8 cellular contexts compared by ENCODE assay signal in genomic region chr9:81522721-81523551, GRCh38.
DNase-seq lines count a peak whose midpoint lies in the region; TF ChIP-seq lines count a peak whose summit lies in the region.

No MANE protein-coding gene starts in this region.

- H3K27me3 ChIP-seq in BLaER1 treated with 17β-estradiol and CSF1 and Interleukin-3, amounts not matched to agents 10 nM and 100 nM = no peaks in the 10 kb centered on the region
- no peaks in the 10 kb centered on the region for H3K27me3 ChIP-seq in subcutaneous abdominal adipose tissue (ENCODE audit: control insufficient read depth in 5 of 5, insufficient read depth in 4 of 5, low read length in 5 of 5)

- H3K27ac ChIP-seq in BLaER1 treated with 17β-estradiol and CSF1 and Interleukin-3, amounts not matched to agents 10 nM and 100 nM = no peak overlapping the region
- H3K27ac ChIP-seq in subcutaneous abdominal adipose tissue (ENCODE audit: low read depth, low read length) = no peak overlapping the region

- no peak overlapping the region for H3K4me3 ChIP-seq in BLaER1 treated with 17β-estradiol and CSF1 and Interleukin-3, amounts not matched to agents 10 nM and 100 nM
- H3K4me3 ChIP-seq in astrocyte of the spinal cord (ENCODE audit: low read depth, low read length) (no peak overlapping the region), subcutaneous abdominal adipose tissue (ENCODE audit: low read depth in 1 of 5, low read length in 5 of 5) (peak overlapping the region in 3 of 5 donors; percentile 1 to 40 (median 23))

- TF ChIP-seq CTCF in astrocyte of the spinal cord (IDR thresholded peaks at IDR 0.05; ENCODE audit: low read depth, low read length) (peak; percentile 65), GM13977 (IDR thresholded peaks at IDR 0.05; ENCODE audit: extremely low read depth, insufficient read depth, missing control alignments) (no peak)

- H4K20me1 ChIP-seq in BLaER1 treated with 17β-estradiol and CSF1 and Interleukin-3, amounts not matched to agents 10 nM and 100 nM = no peaks in the 10 kb centered on the region

- DNase-seq in H4 (ENCODE audit: low spot score) = peak; percentile 72
- peak; percentile 40 for DNase-seq in NCI-H1436 (lab: John Stamatoyannopoulos, UW)
- peak; percentile 71 for DNase-seq in astrocyte of the spinal cord (ENCODE audit: low read depth, low spot score)
- peak; percentile 61 for DNase-seq in inferior parietal cortex (ENCODE audit: extremely low spot score)
- DNase-seq in T-helper 9 cell = no peak
- DNase-seq in GM13977 (ENCODE audit: low spot score) = no peak

- H3K4me2 ChIP-seq in BLaER1 treated with 17β-estradiol and CSF1 and Interleukin-3, amounts not matched to agents 10 nM and 100 nM = peak overlapping the region in 9 of 11 experiments; percentile 11 to 47 (median 27); a peak in 13 of 22 replicates

- H3K9me3 ChIP-seq in BLaER1 treated with 17β-estradiol and CSF1 and Interleukin-3, amounts not matched to agents 10 nM and 100 nM (replicated peaks in 1 of 11) = no peaks in the 10 kb centered on the region; a peak in 1 of 22 replicates
- H3K9me3 ChIP-seq in subcutaneous abdominal adipose tissue (ENCODE audit: control insufficient read depth in 5 of 5, low read length in 5 of 5) = no peaks in the 10 kb centered on the region

- no peaks in the 10 kb centered on the region for H3K36me3 ChIP-seq in BLaER1 treated with 17β-estradiol and CSF1 and Interleukin-3, amounts not matched to agents 10 nM and 100 nM
- H3K36me3 ChIP-seq in subcutaneous abdominal adipose tissue (ENCODE audit: control insufficient read depth in 5 of 5, insufficient read depth in 5 of 5, low read length in 5 of 5) = no peaks in the 10 kb centered on the region

- H3K9ac ChIP-seq in BLaER1 treated with 17β-estradiol and CSF1 and Interleukin-3, amounts not matched to agents 10 nM and 100 nM = no peak overlapping the region
- H3K9ac ChIP-seq in subcutaneous abdominal adipose tissue (ENCODE audit: low read length in 5 of 5) = no peak overlapping the region

- H3K4me1 ChIP-seq in BLaER1 treated with 17β-estradiol and CSF1 and Interleukin-3, amounts not matched to agents 10 nM and 100 nM = peaks cover 0 to 10% (median 5%) of the 10 kb centered on the region in 10 experiments; a peak in 6 of 20 replicates
- peaks cover 0 to 30% (median 14%) of the 10 kb centered on the region in 5 donors for H3K4me1 ChIP-seq in subcutaneous abdominal adipose tissue (ENCODE audit: control insufficient read depth in 5 of 5, insufficient read depth in 5 of 5, low read length in 5 of 5)

- in situ Hi-C loops in astrocyte of the spinal cord (cut with HindIII; ENCODE audit: low sequenced_read_pairs) = no loop called here
- in situ Hi-C loops in GM13977 (cut with MboI; ENCODE audit: low pct_unique_long_range_greater_than_20kb, low sequenced_read_pairs, unreplicated experiment) = no loop called here

Comparison
In these comparisons a context has a peak if more than half of its experiments do, and no peak if none do; other contexts are left out.
1. H3K4me3 ChIP-seq: peak in subcutaneous abdominal adipose tissue (3 of 5); none in BLaER1 treated with 17β-estradiol and CSF1 and Interleukin-3, amounts not matched to agents 10 nM and 100 nM (0 of 10) and astrocyte of the spinal cord (single experiment).
2. DNase-seq: peak in H4 (single experiment), NCI-H1436 (single experiment), astrocyte of the spinal cord (single experiment) and inferior parietal cortex (single experiment); none in T-helper 9 cell (single experiment) and GM13977 (single experiment).